In the genomic region with DNA sequence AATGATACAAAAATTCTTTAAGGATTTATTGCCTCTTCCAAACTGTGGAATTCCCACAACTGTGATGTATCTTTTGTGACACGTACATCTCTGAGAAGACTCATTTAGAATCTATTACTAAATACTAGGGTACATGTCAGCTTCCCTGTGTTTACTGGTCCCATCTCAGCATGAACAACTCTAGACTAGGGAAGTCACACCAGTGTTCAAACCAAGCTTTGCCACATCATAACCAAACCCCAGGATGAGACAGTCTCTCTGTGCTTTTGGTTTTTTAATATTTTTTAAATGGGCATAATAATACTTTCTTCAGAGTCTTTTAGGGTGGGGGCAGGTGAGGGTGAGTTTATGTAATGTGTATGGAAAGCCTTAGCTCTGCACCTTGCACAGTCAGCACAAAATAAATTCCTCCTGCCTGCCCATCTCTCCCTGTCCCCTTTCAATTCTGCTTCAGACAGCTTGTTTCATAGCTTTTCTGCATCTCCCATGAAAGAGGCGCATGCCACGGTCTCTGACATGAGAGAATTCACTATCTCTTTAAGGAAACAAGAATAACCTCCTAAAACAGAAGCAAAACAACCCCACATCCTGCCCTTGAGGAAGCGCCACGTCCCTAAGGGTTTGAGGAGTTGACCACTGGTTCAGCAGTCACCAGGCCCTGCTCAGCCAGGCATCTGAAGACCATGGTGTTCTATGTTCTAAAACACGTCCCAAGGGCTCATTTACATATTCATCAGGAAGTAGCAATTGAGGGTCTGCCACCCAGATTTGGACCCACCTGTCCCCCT, we compare ENCODE assay signal across 10 cellular contexts.
DNase-seq lines count a peak whose midpoint lies in the region; ATAC-seq and TF ChIP-seq lines count a peak whose summit lies in the region.
"Had no signal": no experiment of that assay in that cellular context is flagged by ENCODE, and none has a peak within 500 bp of the region (broad histone marks: within the 10 kb centered on the region; RNA-seq: fewer than 3 reads in every experiment).

No MANE protein-coding gene starts in this region.

- H3K4me1 Mint-ChIP-seq in activated CD8-positive, alpha-beta T cell treated with anti-CD3 and anti-CD28 coated beads for 36 hours (ENCODE audit: low read depth) = peaks cover 4% of the 10 kb centered on the region
- no peaks in the 10 kb centered on the region for H3K4me1 Mint-ChIP-seq in MCF 10A (ENCODE audit: insufficient read depth, unreplicated experiment)

- intact Hi-C loops in activated CD8-positive, alpha-beta T cell treated with anti-CD3 and anti-CD28 coated beads for 36 hours (cut with micrococcal nuclease) = no loop called here
- intact Hi-C loops in MCF 10A (cut with micrococcal nuclease) = no loop called here

- peak; percentile 72 for ATAC-seq in GM19328 (IDR thresholded peaks at IDR 0.05; ENCODE audit: unreplicated experiment)
- peak; percentile 65 for ATAC-seq in HG03060 (IDR thresholded peaks at IDR 0.05; ENCODE audit: low read depth, unreplicated experiment)
- peak; percentile 37 for ATAC-seq in activated CD8-positive, alpha-beta T cell treated with anti-CD3 and anti-CD28 coated beads for 36 hours
- ATAC-seq in left lobe of liver = no peak

- H3K4me3 ChIP-seq in GM08714 (ENCODE audit: low read length) = peak overlapping the region; percentile 45; the same call in 1 of the 2 replicates
- H3K4me3 ChIP-seq: SJSA1 had no signal

- no TSS peak for BruUV-seq in MCF 10A (replicated peaks; lab: Mats Ljungman, UMichigan)

- no peak overlapping the region for H3K27ac Mint-ChIP-seq in activated CD8-positive, alpha-beta T cell treated with anti-CD3 and anti-CD28 coated beads for 36 hours
- no peak overlapping the region for H3K27ac Mint-ChIP-seq in MCF 10A (ENCODE audit: low read depth, unreplicated experiment)
- H3K27ac Mint-ChIP-seq: activated naive CD8-positive, alpha-beta T cell had no signal

- TF ChIP-seq CTCF in activated CD8-positive, alpha-beta T cell treated with anti-CD3 and anti-CD28 coated beads for 36 hours (IDR thresholded peaks at IDR 0.05) = no peak
- no peak for TF ChIP-seq CTCF in MCF 10A (IDR thresholded peaks at IDR 0.05; ENCODE audit: unreplicated experiment)

- no peak overlapping the region for H3K4me3 Mint-ChIP-seq in activated CD8-positive, alpha-beta T cell treated with anti-CD3 and anti-CD28 coated beads for 36 hours
- no peak overlapping the region for H3K4me3 Mint-ChIP-seq in MCF 10A (ENCODE audit: unreplicated experiment)
- H3K4me3 Mint-ChIP-seq: activated naive CD8-positive, alpha-beta T cell had no signal

- POLR2A ChIA-PET in activated CD8-positive, alpha-beta T cell treated with anti-CD3 and anti-CD28 coated beads for 36 hours (lab: Charles Lee) = no interaction called here
- POLR2A ChIA-PET in MCF 10A (lab: Yijun Ruan, JAX) = interaction anchor here (0.6 to 1.3 kb wide), 4 partner anchors 12 to 1053 kb away, joined by 3 to 4 read pairs (median 3); no protein-coding TSS in a partner anchor

- H3K9me3 Mint-ChIP-seq in activated CD8-positive, alpha-beta T cell treated with anti-CD3 and anti-CD28 coated beads for 36 hours = no peaks in the 10 kb centered on the region
- no peaks in the 10 kb centered on the region for H3K9me3 Mint-ChIP-seq in MCF 10A (ENCODE audit: unreplicated experiment)

- CTCF ChIA-PET in activated CD8-positive, alpha-beta T cell treated with anti-CD3 and anti-CD28 coated beads for 36 hours (lab: Charles Lee) = interaction anchor here (0.8 to 1.9 kb wide), 6 partner anchors 9 to 526 kb away, joined by 3 to 7 read pairs (median 4); no protein-coding TSS in a partner anchor
- CTCF ChIA-PET in MCF 10A (lab: Yijun Ruan, JAX) = interaction anchor here (0.5 to 1.0 kb wide), 4 partner anchors 12 to 362 kb away, joined by 3 to 5 read pairs (median 3); no protein-coding TSS in a partner anchor

- DNase-seq in activated CD8-positive, alpha-beta T cell treated with anti-CD3 and anti-CD28 coated beads for 36 hours = no peak
- DNase-seq in left lobe of liver (ENCODE audit: low spot score) = no peak
- DNase-seq in effector CD8-positive, alpha-beta T cell (lab: John Stamatoyannopoulos, UW) = no peak
- DNase-seq in cerebellar nuclear complex (lab: John Stamatoyannopoulos, UW) = no peak
- DNase-seq in MCF 10A (ENCODE audit: unreplicated experiment) = no peak

- H3K27me3 Mint-ChIP-seq in activated CD8-positive, alpha-beta T cell treated with anti-CD3 and anti-CD28 coated beads for 36 hours = peaks cover 18% of the 10 kb centered on the region
- peaks cover 15% of the 10 kb centered on the region for H3K27me3 Mint-ChIP-seq in MCF 10A (ENCODE audit: insufficient read depth, unreplicated experiment)

- H3K36me3 Mint-ChIP-seq in activated CD8-positive, alpha-beta T cell treated with anti-CD3 and anti-CD28 coated beads for 36 hours (ENCODE audit: low read depth) = no peaks in the 10 kb centered on the region
- no peaks in the 10 kb centered on the region for H3K36me3 Mint-ChIP-seq in MCF 10A (ENCODE audit: insufficient read depth, unreplicated experiment)
